22 cellular contexts compared by ENCODE assay signal in the genomic region with DNA sequence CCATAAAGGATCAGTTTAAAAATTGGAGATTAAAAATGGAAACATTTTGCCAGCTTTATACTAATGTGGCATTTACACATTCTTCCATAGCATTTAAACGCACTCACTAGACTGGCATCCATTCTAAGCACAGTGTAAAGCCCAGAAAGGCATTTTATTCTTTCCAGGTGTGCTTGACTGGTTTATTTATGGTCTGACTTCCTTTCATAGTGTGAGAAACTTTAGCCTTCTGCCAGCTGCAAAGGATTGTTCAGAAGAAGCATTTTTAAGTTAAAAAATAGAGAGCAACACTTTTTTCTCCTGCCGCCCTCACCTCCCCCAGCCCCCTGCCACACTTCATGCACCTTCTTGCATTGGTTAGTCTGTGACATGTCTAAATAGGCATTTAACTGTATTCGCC.
"Had no signal": no experiment of that assay in that cellular context is flagged by ENCODE, and none has a peak within 500 bp of the region (broad histone marks: within the 10 kb centered on the region; RNA-seq: fewer than 3 reads in every experiment).

No MANE protein-coding gene starts in this region.

- H3K4me3 Mint-ChIP-seq: immature natural killer cell, mesothelial cell of epicardium had no signal

- H3K4me3 ChIP-seq: coronary artery, dorsolateral prefrontal cortex, esophagus muscularis mucosa, gastroesophageal sphincter, heart left ventricle, hepatocyte, left lung, lower lobe of right lung, mucosa of descending colon had no signal

- H3K4me1 ChIP-seq: esophagus muscularis mucosa, foreskin keratinocyte, gastroesophageal sphincter, heart left ventricle, left lung, lower lobe of right lung had no signal

- DNase-seq: dermis blood vessel endothelial cell; dorsolateral prefrontal cortex; effector CD4-positive, alpha-beta T cell; effector memory CD4-positive, alpha-beta T cell; foreskin keratinocyte; heart left ventricle; hypothalamus; immature natural killer cell; islet precursor cell; kidney; kidney glomerular epithelial cell; left colon; left lung; left ventricle myocardium superior; lower lobe of right lung; mesenchymal stem cell; mucosa of descending colon had no signal

- H3K36me3 ChIP-seq: esophagus muscularis mucosa, gastroesophageal sphincter, heart left ventricle, left lung, lower lobe of right lung had no signal

- H3K9me3 ChIP-seq: esophagus muscularis mucosa, gastroesophageal sphincter, heart left ventricle, left lung, lower lobe of right lung, mucosa of descending colon had no signal

- ATAC-seq: foreskin keratinocyte, gastroesophageal sphincter, heart left ventricle, left colon, left lung, left ventricle myocardium superior, lower lobe of right lung, mucosa of descending colon had no signal

- H3K27ac Mint-ChIP-seq: immature natural killer cell, mesothelial cell of epicardium had no signal

- H3K9me3 Mint-ChIP-seq: mesothelial cell of epicardium had no signal

- H3K79me2 ChIP-seq: hepatocyte had no signal

- H3K36me3 Mint-ChIP-seq: immature natural killer cell, mesothelial cell of epicardium had no signal

- H3K27me3 ChIP-seq: foreskin keratinocyte, left lung had no signal

- H3K4me1 Mint-ChIP-seq: immature natural killer cell had no signal

- H3K27ac ChIP-seq: coronary artery, dorsolateral prefrontal cortex, esophagus muscularis mucosa, foreskin keratinocyte, gastroesophageal sphincter, heart left ventricle, hepatocyte, left lung, lower lobe of right lung had no signal

- H2AFZ ChIP-seq: hepatocyte had no signal

- H3K4me2 ChIP-seq: hepatocyte had no signal
